In the genomic region with DNA sequence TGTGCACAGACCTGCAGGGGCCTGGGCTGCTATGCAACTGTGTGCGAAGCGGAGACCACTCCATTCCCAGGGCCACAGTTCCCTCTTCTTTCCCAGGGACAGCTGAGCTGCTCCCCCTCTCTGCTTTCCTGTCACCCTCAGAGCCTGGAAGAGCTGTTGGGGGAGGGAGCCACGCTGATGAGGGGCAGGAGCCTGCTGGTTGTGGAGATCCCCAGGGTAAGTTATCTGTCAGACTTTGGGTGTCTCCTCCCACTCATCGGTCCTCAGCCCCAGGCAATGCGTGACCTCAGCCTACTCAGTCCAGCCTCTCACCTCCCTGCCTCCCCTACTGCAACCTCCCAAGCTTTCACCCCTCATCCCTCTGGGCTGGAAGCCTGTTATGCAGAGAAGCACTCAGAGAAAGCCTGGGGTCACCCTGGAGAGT, we compare ENCODE assay signal across 1 cellular context.
TF ChIP-seq lines count a peak whose summit lies in the region.

No MANE protein-coding gene starts in this region.

TF ChIP-seq in K562, 482 proteins besides CTCF, POLR2A, EP300 and RAD21 (continued from another document and continues in another):
- TF ChIP-seq, protein P1, sequence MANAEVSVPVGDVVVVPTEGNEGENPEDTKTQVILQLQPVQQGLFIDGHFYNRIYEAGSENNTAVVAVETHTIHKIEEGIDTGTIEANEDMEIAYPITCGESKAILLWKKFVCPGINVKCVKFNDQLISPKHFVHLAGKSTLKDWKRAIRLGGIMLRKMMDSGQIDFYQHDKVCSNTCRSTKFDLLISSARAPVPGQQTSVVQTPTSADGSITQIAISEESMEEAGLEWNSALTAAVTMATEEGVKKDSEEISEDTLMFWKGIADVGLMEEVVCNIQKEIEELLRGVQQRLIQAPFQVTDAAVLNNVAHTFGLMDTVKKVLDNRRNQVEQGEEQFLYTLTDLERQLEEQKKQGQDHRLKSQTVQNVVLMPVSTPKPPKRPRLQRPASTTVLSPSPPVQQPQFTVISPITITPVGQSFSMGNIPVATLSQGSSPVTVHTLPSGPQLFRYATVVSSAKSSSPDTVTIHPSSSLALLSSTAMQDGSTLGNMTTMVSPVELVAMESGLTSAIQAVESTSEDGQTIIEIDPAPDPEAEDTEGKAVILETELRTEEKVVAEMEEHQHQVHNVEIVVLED (CRISPR knock-in tag; IDR thresholded peaks at IDR 0.05): no peak
- TF ChIP-seq ERF (CRISPR knock-in tag; IDR thresholded peaks at IDR 0.05) (no peak), SIRT6 (IDR thresholded peaks at IDR 0.05; ENCODE audit: low read depth, low read length) (no peak), FUS (optimal IDR thresholded peaks at IDR 0.05; ENCODE audit: low read depth, low read length) (no peak), SIX5 (IDR thresholded peaks at IDR 0.05; ENCODE audit: borderline replicate concordance in 1 of 2, insufficient read depth in 1 of 2, low read depth in 1 of 2, low read length in 2 of 2) (no peak), ARID1B (IDR thresholded peaks at IDR 0.05) (peak; percentile 75), ZKSCAN1 (IDR thresholded peaks at IDR 0.05; ENCODE audit: low read depth, low read length) (no peak), NRF1 (conservative IDR thresholded peaks at IDR 0.05 in 1 of 2, IDR thresholded peaks at IDR 0.05 in 1 of 2) (peak in 1 of 2 experiments; percentile 37; a peak in 2 of 4 replicates), TCFL5 (CRISPR knock-in tag; conservative IDR thresholded peaks at IDR 0.05) (no peak), ZBTB7A (IDR thresholded peaks at IDR 0.05; ENCODE audit: borderline replicate concordance, control insufficient read depth, low read depth, low read length) (peak; percentile 41; the same call in 1 of the 2 replicates), MCM5 (IDR thresholded peaks at IDR 0.05; ENCODE audit: low read depth) (no peak), TOE1 (IDR thresholded peaks at IDR 0.05; ENCODE audit: borderline replicate concordance) (no peak), TOE1 (CRISPR knock-in tag; IDR thresholded peaks at IDR 0.05; ENCODE audit: borderline replicate concordance, low read depth) (no peak), CHCHD3 (CRISPR knock-in tag; IDR thresholded peaks at IDR 0.05) (no peak), RBM34 (IDR thresholded peaks at IDR 0.05; ENCODE audit: borderline replicate concordance, insufficient read depth, low read length) (no peak), DACH1 (IDR thresholded peaks at IDR 0.05; ENCODE audit: partially characterized antibody) (no peak), HDAC2 (IDR thresholded peaks at IDR 0.05) (0 out of 2 replicates have a peak, but pooled peaks have one; percentile 26), NFIX (CRISPR knock-in tag; IDR thresholded peaks at IDR 0.05; ENCODE audit: low read depth) (no peak), IFI16 (CRISPR knock-in tag; IDR thresholded peaks at IDR 0.05) (no peak), BACH1 (tag; IDR thresholded peaks at IDR 0.05) (no peak), CBFB (CRISPR knock-in tag; IDR thresholded peaks at IDR 0.05) (0 out of 2 replicates have a peak, but pooled peaks have one; percentile 41), RHOXF2B (CRISPR knock-in tag; conservative IDR thresholded peaks at IDR 0.05) (no peak), RBFOX2 (IDR thresholded peaks at IDR 0.05; ENCODE audit: low read depth, low read length) (peak; percentile 42), CEBPB (tag; IDR thresholded peaks at IDR 0.05) (no peak), GTF2E2 (tag; IDR thresholded peaks at IDR 0.05) (no peak), CEBPG (CRISPR knock-in tag; IDR thresholded peaks at IDR 0.05) (no peak), CEBPG (tag; conservative IDR thresholded peaks at IDR 0.05 in 1 of 2, IDR thresholded peaks at IDR 0.05 in 1 of 2) (no peak), ADNP (tag; IDR thresholded peaks at IDR 0.05) (no peak), TRIM28 (IDR thresholded peaks at IDR 0.05) (peak; percentile 14; the same call in 1 of the 2 replicates), JUNB (CRISPR knock-in tag; conservative IDR thresholded peaks at IDR 0.05) (no peak), ESRRB (CRISPR knock-in tag; IDR thresholded peaks at IDR 0.05; ENCODE audit: borderline replicate concordance) (no peak), NCOA6 (IDR thresholded peaks at IDR 0.05) (no peak), FOXK2 (conservative IDR thresholded peaks at IDR 0.05 in 1 of 2, IDR thresholded peaks at IDR 0.05 in 1 of 2; ENCODE audit: low read depth in 2 of 2) (no peak), ATF1 (CRISPR knock-in tag; IDR thresholded peaks at IDR 0.05) (no peak), ATF1 (tag; IDR thresholded peaks at IDR 0.05) (no peak), MTA1 (IDR thresholded peaks at IDR 0.05; ENCODE audit: borderline replicate concordance) (no peak)
- TF ChIP-seq, protein P2, sequence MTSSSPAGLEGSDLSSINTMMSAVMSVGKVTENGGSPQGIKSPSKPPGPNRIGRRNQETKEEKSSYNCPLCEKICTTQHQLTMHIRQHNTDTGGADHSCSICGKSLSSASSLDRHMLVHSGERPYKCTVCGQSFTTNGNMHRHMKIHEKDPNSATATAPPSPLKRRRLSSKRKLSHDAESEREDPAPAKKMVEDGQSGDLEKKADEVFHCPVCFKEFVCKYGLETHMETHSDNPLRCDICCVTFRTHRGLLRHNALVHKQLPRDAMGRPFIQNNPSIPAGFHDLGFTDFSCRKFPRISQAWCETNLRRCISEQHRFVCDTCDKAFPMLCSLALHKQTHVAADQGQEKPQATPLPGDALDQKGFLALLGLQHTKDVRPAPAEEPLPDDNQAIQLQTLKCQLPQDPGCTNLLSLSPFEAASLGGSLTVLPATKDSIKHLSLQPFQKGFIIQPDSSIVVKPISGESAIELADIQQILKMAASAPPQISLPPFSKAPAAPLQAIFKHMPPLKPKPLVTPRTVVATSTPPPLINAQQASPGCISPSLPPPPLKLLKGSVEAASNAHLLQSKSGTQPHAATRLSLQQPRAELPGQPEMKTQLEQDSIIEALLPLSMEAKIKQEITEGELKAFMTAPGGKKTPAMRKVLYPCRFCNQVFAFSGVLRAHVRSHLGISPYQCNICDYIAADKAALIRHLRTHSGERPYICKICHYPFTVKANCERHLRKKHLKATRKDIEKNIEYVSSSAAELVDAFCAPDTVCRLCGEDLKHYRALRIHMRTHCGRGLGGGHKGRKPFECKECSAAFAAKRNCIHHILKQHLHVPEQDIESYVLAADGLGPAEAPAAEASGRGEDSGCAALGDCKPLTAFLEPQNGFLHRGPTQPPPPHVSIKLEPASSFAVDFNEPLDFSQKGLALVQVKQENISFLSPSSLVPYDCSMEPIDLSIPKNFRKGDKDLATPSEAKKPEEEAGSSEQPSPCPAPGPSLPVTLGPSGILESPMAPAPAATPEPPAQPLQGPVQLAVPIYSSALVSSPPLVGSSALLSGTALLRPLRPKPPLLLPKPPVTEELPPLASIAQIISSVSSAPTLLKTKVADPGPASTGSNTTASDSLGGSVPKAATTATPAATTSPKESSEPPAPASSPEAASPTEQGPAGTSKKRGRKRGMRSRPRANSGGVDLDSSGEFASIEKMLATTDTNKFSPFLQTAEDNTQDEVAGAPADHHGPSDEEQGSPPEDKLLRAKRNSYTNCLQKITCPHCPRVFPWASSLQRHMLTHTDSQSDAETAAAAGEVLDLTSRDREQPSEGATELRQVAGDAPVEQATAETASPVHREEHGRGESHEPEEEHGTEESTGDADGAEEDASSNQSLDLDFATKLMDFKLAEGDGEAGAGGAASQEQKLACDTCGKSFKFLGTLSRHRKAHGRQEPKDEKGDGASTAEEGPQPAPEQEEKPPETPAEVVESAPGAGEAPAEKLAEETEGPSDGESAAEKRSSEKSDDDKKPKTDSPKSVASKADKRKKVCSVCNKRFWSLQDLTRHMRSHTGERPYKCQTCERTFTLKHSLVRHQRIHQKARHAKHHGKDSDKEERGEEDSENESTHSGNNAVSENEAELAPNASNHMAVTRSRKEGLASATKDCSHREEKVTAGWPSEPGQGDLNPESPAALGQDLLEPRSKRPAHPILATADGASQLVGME (CRISPR knock-in tag; IDR thresholded peaks at IDR 0.05): no peak
- TF ChIP-seq, protein P3, sequence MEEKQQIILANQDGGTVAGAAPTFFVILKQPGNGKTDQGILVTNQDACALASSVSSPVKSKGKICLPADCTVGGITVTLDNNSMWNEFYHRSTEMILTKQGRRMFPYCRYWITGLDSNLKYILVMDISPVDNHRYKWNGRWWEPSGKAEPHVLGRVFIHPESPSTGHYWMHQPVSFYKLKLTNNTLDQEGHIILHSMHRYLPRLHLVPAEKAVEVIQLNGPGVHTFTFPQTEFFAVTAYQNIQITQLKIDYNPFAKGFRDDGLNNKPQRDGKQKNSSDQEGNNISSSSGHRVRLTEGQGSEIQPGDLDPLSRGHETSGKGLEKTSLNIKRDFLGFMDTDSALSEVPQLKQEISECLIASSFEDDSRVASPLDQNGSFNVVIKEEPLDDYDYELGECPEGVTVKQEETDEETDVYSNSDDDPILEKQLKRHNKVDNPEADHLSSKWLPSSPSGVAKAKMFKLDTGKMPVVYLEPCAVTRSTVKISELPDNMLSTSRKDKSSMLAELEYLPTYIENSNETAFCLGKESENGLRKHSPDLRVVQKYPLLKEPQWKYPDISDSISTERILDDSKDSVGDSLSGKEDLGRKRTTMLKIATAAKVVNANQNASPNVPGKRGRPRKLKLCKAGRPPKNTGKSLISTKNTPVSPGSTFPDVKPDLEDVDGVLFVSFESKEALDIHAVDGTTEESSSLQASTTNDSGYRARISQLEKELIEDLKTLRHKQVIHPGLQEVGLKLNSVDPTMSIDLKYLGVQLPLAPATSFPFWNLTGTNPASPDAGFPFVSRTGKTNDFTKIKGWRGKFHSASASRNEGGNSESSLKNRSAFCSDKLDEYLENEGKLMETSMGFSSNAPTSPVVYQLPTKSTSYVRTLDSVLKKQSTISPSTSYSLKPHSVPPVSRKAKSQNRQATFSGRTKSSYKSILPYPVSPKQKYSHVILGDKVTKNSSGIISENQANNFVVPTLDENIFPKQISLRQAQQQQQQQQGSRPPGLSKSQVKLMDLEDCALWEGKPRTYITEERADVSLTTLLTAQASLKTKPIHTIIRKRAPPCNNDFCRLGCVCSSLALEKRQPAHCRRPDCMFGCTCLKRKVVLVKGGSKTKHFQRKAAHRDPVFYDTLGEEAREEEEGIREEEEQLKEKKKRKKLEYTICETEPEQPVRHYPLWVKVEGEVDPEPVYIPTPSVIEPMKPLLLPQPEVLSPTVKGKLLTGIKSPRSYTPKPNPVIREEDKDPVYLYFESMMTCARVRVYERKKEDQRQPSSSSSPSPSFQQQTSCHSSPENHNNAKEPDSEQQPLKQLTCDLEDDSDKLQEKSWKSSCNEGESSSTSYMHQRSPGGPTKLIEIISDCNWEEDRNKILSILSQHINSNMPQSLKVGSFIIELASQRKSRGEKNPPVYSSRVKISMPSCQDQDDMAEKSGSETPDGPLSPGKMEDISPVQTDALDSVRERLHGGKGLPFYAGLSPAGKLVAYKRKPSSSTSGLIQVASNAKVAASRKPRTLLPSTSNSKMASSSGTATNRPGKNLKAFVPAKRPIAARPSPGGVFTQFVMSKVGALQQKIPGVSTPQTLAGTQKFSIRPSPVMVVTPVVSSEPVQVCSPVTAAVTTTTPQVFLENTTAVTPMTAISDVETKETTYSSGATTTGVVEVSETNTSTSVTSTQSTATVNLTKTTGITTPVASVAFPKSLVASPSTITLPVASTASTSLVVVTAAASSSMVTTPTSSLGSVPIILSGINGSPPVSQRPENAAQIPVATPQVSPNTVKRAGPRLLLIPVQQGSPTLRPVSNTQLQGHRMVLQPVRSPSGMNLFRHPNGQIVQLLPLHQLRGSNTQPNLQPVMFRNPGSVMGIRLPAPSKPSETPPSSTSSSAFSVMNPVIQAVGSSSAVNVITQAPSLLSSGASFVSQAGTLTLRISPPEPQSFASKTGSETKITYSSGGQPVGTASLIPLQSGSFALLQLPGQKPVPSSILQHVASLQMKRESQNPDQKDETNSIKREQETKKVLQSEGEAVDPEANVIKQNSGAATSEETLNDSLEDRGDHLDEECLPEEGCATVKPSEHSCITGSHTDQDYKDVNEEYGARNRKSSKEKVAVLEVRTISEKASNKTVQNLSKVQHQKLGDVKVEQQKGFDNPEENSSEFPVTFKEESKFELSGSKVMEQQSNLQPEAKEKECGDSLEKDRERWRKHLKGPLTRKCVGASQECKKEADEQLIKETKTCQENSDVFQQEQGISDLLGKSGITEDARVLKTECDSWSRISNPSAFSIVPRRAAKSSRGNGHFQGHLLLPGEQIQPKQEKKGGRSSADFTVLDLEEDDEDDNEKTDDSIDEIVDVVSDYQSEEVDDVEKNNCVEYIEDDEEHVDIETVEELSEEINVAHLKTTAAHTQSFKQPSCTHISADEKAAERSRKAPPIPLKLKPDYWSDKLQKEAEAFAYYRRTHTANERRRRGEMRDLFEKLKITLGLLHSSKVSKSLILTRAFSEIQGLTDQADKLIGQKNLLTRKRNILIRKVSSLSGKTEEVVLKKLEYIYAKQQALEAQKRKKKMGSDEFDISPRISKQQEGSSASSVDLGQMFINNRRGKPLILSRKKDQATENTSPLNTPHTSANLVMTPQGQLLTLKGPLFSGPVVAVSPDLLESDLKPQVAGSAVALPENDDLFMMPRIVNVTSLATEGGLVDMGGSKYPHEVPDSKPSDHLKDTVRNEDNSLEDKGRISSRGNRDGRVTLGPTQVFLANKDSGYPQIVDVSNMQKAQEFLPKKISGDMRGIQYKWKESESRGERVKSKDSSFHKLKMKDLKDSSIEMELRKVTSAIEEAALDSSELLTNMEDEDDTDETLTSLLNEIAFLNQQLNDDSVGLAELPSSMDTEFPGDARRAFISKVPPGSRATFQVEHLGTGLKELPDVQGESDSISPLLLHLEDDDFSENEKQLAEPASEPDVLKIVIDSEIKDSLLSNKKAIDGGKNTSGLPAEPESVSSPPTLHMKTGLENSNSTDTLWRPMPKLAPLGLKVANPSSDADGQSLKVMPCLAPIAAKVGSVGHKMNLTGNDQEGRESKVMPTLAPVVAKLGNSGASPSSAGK (IDR thresholded peaks at IDR 0.05): no peak
- TF ChIP-seq, protein P4, sequence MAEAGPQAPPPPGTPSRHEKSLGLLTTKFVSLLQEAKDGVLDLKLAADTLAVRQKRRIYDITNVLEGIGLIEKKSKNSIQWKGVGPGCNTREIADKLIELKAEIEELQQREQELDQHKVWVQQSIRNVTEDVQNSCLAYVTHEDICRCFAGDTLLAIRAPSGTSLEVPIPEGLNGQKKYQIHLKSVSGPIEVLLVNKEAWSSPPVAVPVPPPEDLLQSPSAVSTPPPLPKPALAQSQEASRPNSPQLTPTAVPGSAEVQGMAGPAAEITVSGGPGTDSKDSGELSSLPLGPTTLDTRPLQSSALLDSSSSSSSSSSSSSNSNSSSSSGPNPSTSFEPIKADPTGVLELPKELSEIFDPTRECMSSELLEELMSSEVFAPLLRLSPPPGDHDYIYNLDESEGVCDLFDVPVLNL (CRISPR knock-in tag; IDR thresholded peaks at IDR 0.05; ENCODE audit: low read depth): no peak
- TF ChIP-seq, protein P5, sequence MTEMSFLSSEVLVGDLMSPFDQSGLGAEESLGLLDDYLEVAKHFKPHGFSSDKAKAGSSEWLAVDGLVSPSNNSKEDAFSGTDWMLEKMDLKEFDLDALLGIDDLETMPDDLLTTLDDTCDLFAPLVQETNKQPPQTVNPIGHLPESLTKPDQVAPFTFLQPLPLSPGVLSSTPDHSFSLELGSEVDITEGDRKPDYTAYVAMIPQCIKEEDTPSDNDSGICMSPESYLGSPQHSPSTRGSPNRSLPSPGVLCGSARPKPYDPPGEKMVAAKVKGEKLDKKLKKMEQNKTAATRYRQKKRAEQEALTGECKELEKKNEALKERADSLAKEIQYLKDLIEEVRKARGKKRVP (CRISPR knock-in tag; IDR thresholded peaks at IDR 0.05): no peak
- TF ChIP-seq, protein P6, sequence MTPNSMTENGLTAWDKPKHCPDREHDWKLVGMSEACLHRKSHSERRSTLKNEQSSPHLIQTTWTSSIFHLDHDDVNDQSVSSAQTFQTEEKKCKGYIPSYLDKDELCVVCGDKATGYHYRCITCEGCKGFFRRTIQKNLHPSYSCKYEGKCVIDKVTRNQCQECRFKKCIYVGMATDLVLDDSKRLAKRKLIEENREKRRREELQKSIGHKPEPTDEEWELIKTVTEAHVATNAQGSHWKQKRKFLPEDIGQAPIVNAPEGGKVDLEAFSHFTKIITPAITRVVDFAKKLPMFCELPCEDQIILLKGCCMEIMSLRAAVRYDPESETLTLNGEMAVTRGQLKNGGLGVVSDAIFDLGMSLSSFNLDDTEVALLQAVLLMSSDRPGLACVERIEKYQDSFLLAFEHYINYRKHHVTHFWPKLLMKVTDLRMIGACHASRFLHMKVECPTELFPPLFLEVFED (CRISPR knock-in tag; conservative IDR thresholded peaks at IDR 0.05): no peak
